ENCODE assay signal across 22 cellular contexts in genomic region chr9:10252174-10252573, GRCh38.
DNase-seq lines count a peak whose midpoint lies in the region; ATAC-seq, FAIRE-seq and TF ChIP-seq lines count a peak whose summit lies in the region.
"Had no signal": no experiment of that assay in that cellular context is flagged by ENCODE, and none has a peak within 500 bp of the region (broad histone marks: within the 10 kb centered on the region; RNA-seq: fewer than 3 reads in every experiment).

No MANE protein-coding gene starts in this region.

- H4K20me1 ChIP-seq in endothelial cell of umbilical vein (replicated peaks; ENCODE audit: control insufficient read depth, extremely low read depth, insufficient read depth, low read length) = no peaks in the 10 kb centered on the region

- no TSS peak for BruUV-seq in endothelial cell of umbilical vein (replicated peaks; lab: Mats Ljungman, UMichigan)

- H3K27ac ChIP-seq in endothelial cell of umbilical vein (ENCODE audit: insufficient read depth, low read depth, low read length) (no peak overlapping the region), left lung (no peak overlapping the region)
- H3K27ac ChIP-seq: body of pancreas had no signal

- H3K79me2 ChIP-seq in endothelial cell of umbilical vein (ENCODE audit: control insufficient read depth, insufficient read depth, low read length) = no peaks in the 10 kb centered on the region

- H3K9me3 ChIP-seq in endothelial cell of umbilical vein (replicated peaks; ENCODE audit: control insufficient read depth, insufficient read depth, low read length) (no peaks in the 10 kb centered on the region), left lung (no peaks in the 10 kb centered on the region)
- H3K9me3 ChIP-seq: body of pancreas had no signal

- H3K4me3 ChIP-seq in endothelial cell of umbilical vein (replicated peaks in 1 of 3; ENCODE audit: insufficient read depth in 1 of 3, low read depth in 1 of 3, low read length in 3 of 3) (no peak overlapping the region), left lung (no peak overlapping the region)
- H3K4me3 ChIP-seq: body of pancreas had no signal

- POLR2A ChIA-PET in endothelial cell of umbilical vein (lab: Charles Lee) = no interaction called here

- DNase-seq in HCEC 1CT (peak; percentile 19), NCI-H748 (lab: John Stamatoyannopoulos, UW; ENCODE audit: unreplicated experiment) (peak; percentile 94), endothelial cell of umbilical vein (ENCODE audit: low read depth, low spot score) (peak; percentile 22), left lung (no peak), amygdala (lab: John Stamatoyannopoulos, UW) (no peak), SKM-1 (lab: John Stamatoyannopoulos, UW; ENCODE audit: unreplicated experiment) (no peak)
- DNase-seq: activated CD4-positive, alpha-beta memory T cell treated with anti-CD3 and anti-CD28 coated beads for 36 hours; activated naive CD4-positive, alpha-beta T cell treated with anti-CD3 and anti-CD28 coated beads for 36 hours; activated T-cell treated with anti-CD3 and anti-CD28 coated beads, Interleukin-2, amount 50 U/mL, for 24 hours; GOT3; KG1; naive thymus-derived CD8-positive, alpha-beta T cell; NCI-H2171 treated with DMSO at 0.1 percent for 48 hours; NK-92 treated with Interleukin-12 subunit alpha and Interleukin-12 subunit beta, amount 100 ng/mL, for 24 hours; RPMI8226; small intestine; stimulated activated CD4-positive, alpha-beta T cell treated with anti-CD3 and anti-CD28 coated beads, Interleukin-4, amount 100 ng/mL, for 1 hour had no signal

- TF ChIP-seq CTCF in endothelial cell of umbilical vein (IDR thresholded peaks at IDR 0.05; ENCODE audit: extremely low read depth in 1 of 2, insufficient read depth in 1 of 2, low read depth in 1 of 2, low read length in 2 of 2) (no peak), left lung (IDR thresholded peaks at IDR 0.05) (no peak)

- no peak for FAIRE-seq in endothelial cell of umbilical vein (lab: Jason Lieb, UNC)
- FAIRE-seq: GM19239, small intestine had no signal

- H3K27me3 ChIP-seq in endothelial cell of umbilical vein (ENCODE audit: control insufficient read depth in 2 of 2, insufficient read depth in 2 of 2, low read length in 2 of 2) (no peaks in the 10 kb centered on the region), left lung (no peaks in the 10 kb centered on the region)
- H3K27me3 ChIP-seq: body of pancreas had no signal

- intact Hi-C loops in endothelial cell of umbilical vein (cut with micrococcal nuclease) (no loop called here), left lung (cut with DNase I) (no loop called here)

- H3K9me1 ChIP-seq in endothelial cell of umbilical vein (replicated peaks; ENCODE audit: control insufficient read depth, extremely low read depth, insufficient read depth, low read length) = no peaks in the 10 kb centered on the region

- ATAC-seq in left lung (peak; percentile 26), HG03457 (IDR thresholded peaks at IDR 0.05; ENCODE audit: unreplicated experiment) (no peak), HG03469 (IDR thresholded peaks at IDR 0.05; ENCODE audit: unreplicated experiment) (no peak)
- ATAC-seq: body of pancreas; naive thymus-derived CD8-positive, alpha-beta T cell; WTC11 had no signal

- no peak overlapping the region for H3K9ac ChIP-seq in endothelial cell of umbilical vein (replicated peaks; ENCODE audit: extremely low read depth, insufficient read depth, low read length)

- no peak overlapping the region for H3K4me2 ChIP-seq in endothelial cell of umbilical vein (ENCODE audit: insufficient read depth, low read length)

- dilution Hi-C loops in endothelial cell of umbilical vein (cut with MboI; ENCODE audit: extremely low pct_ligation_motif_present, low sequenced_read_pairs) = no loop called here

- CTCF ChIA-PET in endothelial cell of umbilical vein (lab: Charles Lee) = no interaction called here

- no peaks in the 10 kb centered on the region for H3K36me3 ChIP-seq in endothelial cell of umbilical vein (ENCODE audit: control insufficient read depth in 2 of 2, extremely low read depth in 1 of 2, insufficient read depth in 2 of 2, low read length in 2 of 2)
- no peaks in the 10 kb centered on the region for H3K36me3 ChIP-seq in left lung

- H3K4me1 ChIP-seq in endothelial cell of umbilical vein (ENCODE audit: control insufficient read depth, extremely low read depth, insufficient read depth, low read length) (no peaks in the 10 kb centered on the region), left lung (no peaks in the 10 kb centered on the region)
- H3K4me1 ChIP-seq: body of pancreas had no signal

- no peak overlapping the region for H2AFZ ChIP-seq in endothelial cell of umbilical vein (ENCODE audit: low read depth, low read length)

- TF ChIP-seq POLR2A in endothelial cell of umbilical vein (IDR thresholded peaks at IDR 0.05; ENCODE audit: low read depth, low read length) = no peak

TF ChIP-seq in endothelial cell of umbilical vein, 7 proteins besides CTCF, POLR2A, EP300 and RAD21:
- TF ChIP-seq FOS (IDR thresholded peaks at IDR 0.05; ENCODE audit: borderline replicate concordance, insufficient read depth, low read length) (peak; percentile 6), GATA2 (IDR thresholded peaks at IDR 0.05; ENCODE audit: insufficient read depth, insufficient read length, low read depth, low read length) (peak; percentile 64), JUN (IDR thresholded peaks at IDR 0.05; ENCODE audit: borderline replicate concordance, insufficient read depth, insufficient read length, low read depth) (no peak)

Comparison
In these comparisons a context has a peak if more than half of its experiments do, and no peak if none do; other contexts are left out.
1. DNase-seq: peak in HCEC 1CT (single experiment), NCI-H748 (single experiment) and endothelial cell of umbilical vein (single experiment); none in left lung (0 of 2), amygdala (0 of 56) and SKM-1 (single experiment).